In the genomic region with DNA sequence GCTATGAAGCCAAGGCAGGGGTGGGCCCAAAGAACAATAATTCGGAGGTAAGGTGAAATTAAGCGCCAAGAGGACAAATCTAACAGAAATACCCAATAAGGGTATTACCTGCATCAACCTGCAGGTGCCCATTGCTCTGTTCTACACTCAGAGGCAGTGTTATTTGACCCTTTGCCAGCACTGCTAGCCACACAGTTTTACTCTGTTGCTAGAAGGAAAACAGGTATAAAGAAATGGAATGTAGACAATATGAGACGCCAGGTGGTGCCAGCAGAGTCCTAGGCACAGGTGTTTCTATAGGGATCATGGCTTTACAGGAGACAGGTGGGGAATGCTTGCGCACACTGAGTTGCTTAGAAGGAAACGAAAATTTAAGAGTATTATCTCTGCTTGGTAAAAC, we compare ENCODE assay signal across 18 cellular contexts.
DNase-seq lines count a peak whose midpoint lies in the region; ATAC-seq and TF ChIP-seq lines count a peak whose summit lies in the region.
"Had no signal": no experiment of that assay in that cellular context is flagged by ENCODE, and none has a peak within 500 bp of the region (broad histone marks: within the 10 kb centered on the region; RNA-seq: fewer than 3 reads in every experiment).

No MANE protein-coding gene starts in this region.

- H3K27ac ChIP-seq in GM23338 (ENCODE audit: low read depth) (no peak overlapping the region), endodermal cell (ENCODE audit: low read depth, low read length) (no peak overlapping the region), lower lobe of right lung (no peak overlapping the region)
- H3K27ac ChIP-seq: BLaER1 had no signal

- H3F3A ChIP-seq in GM23338 (replicated peaks; ENCODE audit: low read depth) = no peaks in the 10 kb centered on the region

- no peaks in the 10 kb centered on the region for H3K27me3 ChIP-seq in GM23338 (ENCODE audit: insufficient read depth)
- no peaks in the 10 kb centered on the region for H3K27me3 ChIP-seq in endodermal cell (ENCODE audit: control insufficient read depth, insufficient read depth, low read length, poor library complexity, severe bottlenecking)
- H3K27me3 ChIP-seq in lower lobe of right lung (ENCODE audit: low read depth) = no peaks in the 10 kb centered on the region
- H3K27me3 ChIP-seq: BE2C, BLaER1 had no signal

- H2AFZ ChIP-seq in GM23338 = no peak overlapping the region

- no peaks in the 10 kb centered on the region for H3K36me3 ChIP-seq in GM23338 (ENCODE audit: insufficient read depth)
- no peaks in the 10 kb centered on the region for H3K36me3 ChIP-seq in endodermal cell (ENCODE audit: control insufficient read depth, insufficient read depth, low read length)
- no peaks in the 10 kb centered on the region for H3K36me3 ChIP-seq in lower lobe of right lung
- H3K36me3 ChIP-seq: BE2C, BLaER1 had no signal

- no peaks in the 10 kb centered on the region for H3K4me1 ChIP-seq in GM23338 (ENCODE audit: insufficient read depth)
- H3K4me1 ChIP-seq in endodermal cell (ENCODE audit: control insufficient read depth, insufficient read depth, low read length) = no peaks in the 10 kb centered on the region
- H3K4me1 ChIP-seq in lower lobe of right lung = no peaks in the 10 kb centered on the region
- H3K4me1 ChIP-seq: BE2C, BLaER1, Caco-2 had no signal

- no peak overlapping the region for H3K4me2 ChIP-seq in GM23338
- H3K4me2 ChIP-seq: BLaER1 had no signal

- WGBS in endodermal cell (ENCODE audit: insufficient coverage in 1 of 2, insufficient read length in 1 of 2), 2 experiments = 90 to 95% methylated on average over 3 to 5 of the region's 5 CpGs

- H3K9me3 Mint-ChIP-seq in GM23338 (no peaks in the 10 kb centered on the region), endodermal cell (no peaks in the 10 kb centered on the region)

- H3K36me3 Mint-ChIP-seq in GM23338 (ENCODE audit: low read depth) (no peaks in the 10 kb centered on the region), endodermal cell (ENCODE audit: low read depth) (no peaks in the 10 kb centered on the region)
- H3K36me3 Mint-ChIP-seq: CD8-positive, alpha-beta T cell had no signal

- H3K9ac ChIP-seq in endodermal cell (ENCODE audit: extremely low read depth, low read length, poor library complexity, severe bottlenecking) = no peak overlapping the region
- H3K9ac ChIP-seq: BLaER1 had no signal

- no peaks in the 10 kb centered on the region for H3K9me2 ChIP-seq in GM23338 (ENCODE audit: insufficient read depth)

- no peaks in the 10 kb centered on the region for H3K27me3 Mint-ChIP-seq in GM23338 (ENCODE audit: insufficient read depth, low read depth, poor library complexity)
- H3K27me3 Mint-ChIP-seq in endodermal cell (ENCODE audit: insufficient read depth) = no peaks in the 10 kb centered on the region
- H3K27me3 Mint-ChIP-seq: CD4-positive, alpha-beta T cell had no signal

- no peak overlapping the region for H3K27ac Mint-ChIP-seq in GM23338
- H3K27ac Mint-ChIP-seq in endodermal cell = no peak overlapping the region
- H3K27ac Mint-ChIP-seq: CD4-positive, alpha-beta T cell; CD8-positive, alpha-beta T cell had no signal

- H3K4me3 ChIP-seq in GM23338 = no peak overlapping the region
- H3K4me3 ChIP-seq in LNCaP clone FGC (ENCODE audit: low read depth, low read length) = no peak overlapping the region
- H3K4me3 ChIP-seq in endodermal cell (ENCODE audit: low read length) = no peak overlapping the region
- no peak overlapping the region for H3K4me3 ChIP-seq in lower lobe of right lung
- H3K4me3 ChIP-seq: BLaER1 had no signal

- H3K4me3 Mint-ChIP-seq in GM23338 (no peak overlapping the region), endodermal cell (no peak overlapping the region)
- H3K4me3 Mint-ChIP-seq: CD4-positive, alpha-beta T cell; CD8-positive, alpha-beta T cell had no signal

- peak; percentile 35; the same call in 1 of the 3 replicates for ATAC-seq in GM23338
- ATAC-seq in HG02852 (IDR thresholded peaks at IDR 0.05; ENCODE audit: unreplicated experiment) = no peak
- no peak for ATAC-seq in lower lobe of right lung
- ATAC-seq in GM21515 (IDR thresholded peaks at IDR 0.05; ENCODE audit: unreplicated experiment) = no peak
- ATAC-seq: CD8-positive, alpha-beta T cell had no signal

- peak; percentile 26 for DNase-seq in GM23338 (ENCODE audit: low spot score)
- no peak for DNase-seq in LNCaP clone FGC (ENCODE audit: low read depth)
- DNase-seq in endodermal cell = no peak
- DNase-seq in NCI-H526 treated with DMSO at 0.1 percent for 48 hours (lab: John Stamatoyannopoulos, UW) = no peak
- DNase-seq in lower lobe of right lung = no peak
- DNase-seq: 8988T; ACHN; BE2C; C1 segment of cervical spinal cord; Caco-2; Calu3; CD4-positive, alpha-beta T cell; CD8-positive, alpha-beta T cell; DMS79 treated with DMSO at 0.1 percent for 48 hours; GF-D8 had no signal

- H3K4me1 Mint-ChIP-seq in GM23338 = peaks cover 3% of the 10 kb centered on the region; the same call in 2 of the 3 replicates
- no peaks in the 10 kb centered on the region for H3K4me1 Mint-ChIP-seq in endodermal cell

- intact Hi-C loops in lower lobe of right lung (cut with DNase I) = no loop called here

- H4K20me1 ChIP-seq in GM23338 (replicated peaks; ENCODE audit: insufficient read depth) = no peaks in the 10 kb centered on the region
- H4K20me1 ChIP-seq: BLaER1 had no signal

- H3K79me2 ChIP-seq in GM23338 (replicated peaks; ENCODE audit: insufficient read depth) = no peaks in the 10 kb centered on the region

- H3K9me3 ChIP-seq in endodermal cell (ENCODE audit: control insufficient read depth, low read length) (no peaks in the 10 kb centered on the region), lower lobe of right lung (no peaks in the 10 kb centered on the region)
- H3K9me3 ChIP-seq: BE2C, BLaER1, Caco-2 had no signal

- TF ChIP-seq CTCF in GM23338 (conservative IDR thresholded peaks at IDR 0.05; ENCODE audit: low read depth in 2 of 2) = peak in 1 of 2 experiments; percentile 22; a peak in 2 of 4 replicates
- TF ChIP-seq CTCF in LNCaP clone FGC (IDR thresholded peaks at IDR 0.05; ENCODE audit: control insufficient read depth, extremely low read depth, insufficient read depth) = 0 out of 2 replicates have a peak, but pooled peaks have one; percentile 6
- TF ChIP-seq CTCF in endodermal cell (conservative IDR thresholded peaks at IDR 0.05) = peak; percentile 36
- TF ChIP-seq CTCF in lower lobe of right lung (IDR thresholded peaks at IDR 0.05) = no peak

TF ChIP-seq in GM23338, 12 proteins besides CTCF, POLR2A, EP300 and RAD21:
- no peak for TF ChIP-seq EZH2phosphoT487 (IDR thresholded peaks at IDR 0.05; ENCODE audit: unreplicated experiment)
- TF ChIP-seq, protein P1, sequence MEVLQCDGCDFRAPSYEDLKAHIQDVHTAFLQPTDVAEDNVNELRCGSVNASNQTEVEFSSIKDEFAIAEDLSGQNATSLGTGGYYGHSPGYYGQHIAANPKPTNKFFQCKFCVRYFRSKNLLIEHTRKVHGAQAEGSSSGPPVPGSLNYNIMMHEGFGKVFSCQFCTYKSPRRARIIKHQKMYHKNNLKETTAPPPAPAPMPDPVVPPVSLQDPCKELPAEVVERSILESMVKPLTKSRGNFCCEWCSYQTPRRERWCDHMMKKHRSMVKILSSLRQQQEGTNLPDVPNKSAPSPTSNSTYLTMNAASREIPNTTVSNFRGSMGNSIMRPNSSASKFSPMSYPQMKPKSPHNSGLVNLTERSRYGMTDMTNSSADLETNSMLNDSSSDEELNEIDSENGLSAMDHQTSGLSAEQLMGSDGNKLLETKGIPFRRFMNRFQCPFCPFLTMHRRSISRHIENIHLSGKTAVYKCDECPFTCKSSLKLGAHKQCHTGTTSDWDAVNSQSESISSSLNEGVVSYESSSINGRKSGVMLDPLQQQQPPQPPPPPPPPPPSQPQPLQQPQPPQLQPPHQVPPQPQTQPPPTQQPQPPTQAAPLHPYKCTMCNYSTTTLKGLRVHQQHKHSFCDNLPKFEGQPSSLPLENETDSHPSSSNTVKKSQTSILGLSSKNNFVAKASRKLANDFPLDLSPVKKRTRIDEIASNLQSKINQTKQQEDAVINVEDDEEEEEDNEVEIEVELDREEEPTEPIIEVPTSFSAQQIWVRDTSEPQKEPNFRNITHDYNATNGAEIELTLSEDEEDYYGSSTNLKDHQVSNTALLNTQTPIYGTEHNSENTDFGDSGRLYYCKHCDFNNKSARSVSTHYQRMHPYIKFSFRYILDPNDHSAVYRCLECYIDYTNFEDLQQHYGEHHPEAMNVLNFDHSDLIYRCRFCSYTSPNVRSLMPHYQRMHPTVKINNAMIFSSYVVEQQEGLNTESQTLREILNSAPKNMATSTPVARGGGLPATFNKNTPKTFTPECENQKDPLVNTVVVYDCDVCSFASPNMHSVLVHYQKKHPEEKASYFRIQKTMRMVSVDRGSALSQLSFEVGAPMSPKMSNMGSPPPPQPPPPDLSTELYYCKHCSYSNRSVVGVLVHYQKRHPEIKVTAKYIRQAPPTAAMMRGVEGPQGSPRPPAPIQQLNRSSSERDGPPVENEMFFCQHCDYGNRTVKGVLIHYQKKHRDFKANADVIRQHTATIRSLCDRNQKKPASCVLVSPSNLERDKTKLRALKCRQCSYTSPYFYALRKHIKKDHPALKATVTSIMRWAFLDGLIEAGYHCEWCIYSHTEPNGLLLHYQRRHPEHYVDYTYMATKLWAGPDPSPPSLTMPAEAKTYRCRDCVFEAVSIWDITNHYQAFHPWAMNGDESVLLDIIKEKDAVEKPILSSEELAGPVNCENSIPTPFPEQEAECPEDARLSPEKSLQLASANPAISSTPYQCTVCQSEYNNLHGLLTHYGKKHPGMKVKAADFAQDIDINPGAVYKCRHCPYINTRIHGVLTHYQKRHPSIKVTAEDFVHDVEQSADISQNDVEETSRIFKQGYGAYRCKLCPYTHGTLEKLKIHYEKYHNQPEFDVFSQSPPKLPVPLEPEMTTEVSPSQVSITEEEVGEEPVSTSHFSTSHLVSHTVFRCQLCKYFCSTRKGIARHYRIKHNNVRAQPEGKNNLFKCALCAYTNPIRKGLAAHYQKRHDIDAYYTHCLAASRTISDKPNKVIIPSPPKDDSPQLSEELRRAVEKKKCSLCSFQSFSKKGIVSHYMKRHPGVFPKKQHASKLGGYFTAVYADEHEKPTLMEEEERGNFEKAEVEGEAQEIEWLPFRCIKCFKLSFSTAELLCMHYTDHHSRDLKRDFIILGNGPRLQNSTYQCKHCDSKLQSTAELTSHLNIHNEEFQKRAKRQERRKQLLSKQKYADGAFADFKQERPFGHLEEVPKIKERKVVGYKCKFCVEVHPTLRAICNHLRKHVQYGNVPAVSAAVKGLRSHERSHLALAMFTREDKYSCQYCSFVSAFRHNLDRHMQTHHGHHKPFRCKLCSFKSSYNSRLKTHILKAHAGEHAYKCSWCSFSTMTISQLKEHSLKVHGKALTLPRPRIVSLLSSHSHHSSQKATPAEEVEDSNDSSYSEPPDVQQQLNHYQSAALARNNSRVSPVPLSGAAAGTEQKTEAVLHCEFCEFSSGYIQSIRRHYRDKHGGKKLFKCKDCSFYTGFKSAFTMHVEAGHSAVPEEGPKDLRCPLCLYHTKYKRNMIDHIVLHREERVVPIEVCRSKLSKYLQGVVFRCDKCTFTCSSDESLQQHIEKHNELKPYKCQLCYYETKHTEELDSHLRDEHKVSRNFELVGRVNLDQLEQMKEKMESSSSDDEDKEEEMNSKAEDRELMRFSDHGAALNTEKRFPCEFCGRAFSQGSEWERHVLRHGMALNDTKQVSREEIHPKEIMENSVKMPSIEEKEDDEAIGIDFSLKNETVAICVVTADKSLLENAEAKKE (CRISPR knock-in tag; IDR thresholded peaks at IDR 0.05) = no peak
TF ChIP-seq in GM23338: peak in this region for 0.
